In genomic region chr9:137449931-137450537, GRCh38 we compare ENCODE assay signal across 14 cellular contexts. TPM values are rescaled to one million over a fixed set of nuclear protein-coding genes. Genes with fewer than 3 reads are reported as not detected.
DNase-seq lines count a peak whose midpoint lies in the region; ATAC-seq and TF ChIP-seq lines count a peak whose summit lies in the region.
"Had no signal": no experiment of that assay in that cellular context is flagged by ENCODE, and none has a peak within 500 bp of the region (broad histone marks: within the 10 kb centered on the region; RNA-seq: fewer than 3 reads in every experiment).

No MANE protein-coding gene starts in this region.

- peaks cover 23% of the 10 kb centered on the region for H3K4me1 Mint-ChIP-seq in activated CD4-positive, alpha-beta memory T cell treated with anti-CD3 and anti-CD28 coated beads for 36 hours (ENCODE audit: low read depth)
- H3K4me1 Mint-ChIP-seq in activated CD4-positive, alpha-beta memory T cell treated with anti-CD3 and anti-CD28 coated beads, Interleukin-2, amount 10 ng/mL, durations not matched to agents 7 days and 5 days, result peaks cover 24% of the 10 kb centered on the region

- H3K4me1 ChIP-seq in DOHH2 (ENCODE audit: control insufficient read depth, low read length) (peaks cover 65% of the 10 kb centered on the region), osteoblast (ENCODE audit: insufficient read depth, low read length) (no peaks in the 10 kb centered on the region)

- POLR2A ChIA-PET in activated CD4-positive, alpha-beta memory T cell treated with anti-CD3 and anti-CD28 coated beads for 36 hours (lab: Charles Lee), result interaction anchor here (0.5 kb wide), 1 partner anchor 11 kb away, joined by 3 read pairs; no protein-coding TSS in a partner anchor
- POLR2A ChIA-PET in activated CD4-positive, alpha-beta memory T cell treated with anti-CD3 and anti-CD28 coated beads, Interleukin-2, amount 10 ng/mL, durations not matched to agents 7 days and 5 days (lab: Charles Lee), result no interaction called here

- H4K20me1 ChIP-seq in DOHH2 (ENCODE audit: control insufficient read depth, insufficient read depth, low read depth, low read length), result no peaks in the 10 kb centered on the region; the same call in 1 of the 2 replicates
- peaks cover 17% of the 10 kb centered on the region for H4K20me1 ChIP-seq in osteoblast (ENCODE audit: insufficient read depth, low read length)

- H3K79me2 ChIP-seq in DOHH2 (ENCODE audit: control insufficient read depth, low read length), result no peaks in the 10 kb centered on the region
- H3K79me2 ChIP-seq in osteoblast (ENCODE audit: insufficient read depth, low read length), result no peaks in the 10 kb centered on the region

- CTCF ChIA-PET in activated CD4-positive, alpha-beta memory T cell treated with anti-CD3 and anti-CD28 coated beads for 36 hours (lab: Charles Lee), result no interaction called here
- CTCF ChIA-PET in activated CD4-positive, alpha-beta memory T cell treated with anti-CD3 and anti-CD28 coated beads, Interleukin-2, amount 10 ng/mL, durations not matched to agents 7 days and 5 days (lab: Charles Lee), result no interaction called here

- no peaks in the 10 kb centered on the region for H3K9me2 ChIP-seq in DOHH2 (replicated peaks; ENCODE audit: control insufficient read depth, low read length)

- peaks cover 7% of the 10 kb centered on the region for H3K36me3 Mint-ChIP-seq in activated CD4-positive, alpha-beta memory T cell treated with anti-CD3 and anti-CD28 coated beads for 36 hours
- peaks cover 3% of the 10 kb centered on the region for H3K36me3 Mint-ChIP-seq in activated CD4-positive, alpha-beta memory T cell treated with anti-CD3 and anti-CD28 coated beads, Interleukin-2, amount 10 ng/mL, durations not matched to agents 7 days and 5 days (ENCODE audit: low read depth)
- H3K36me3 Mint-ChIP-seq: WTC11 had no signal

- peaks cover 42% of the 10 kb centered on the region for H3K36me3 ChIP-seq in DOHH2 (ENCODE audit: control insufficient read depth, low read length)
- peaks cover 15% of the 10 kb centered on the region for H3K36me3 ChIP-seq in osteoblast (ENCODE audit: insufficient read depth, low read length)
- H3K36me3 ChIP-seq: uterus had no signal

- TF ChIP-seq CTCF in DOHH2 (IDR thresholded peaks at IDR 0.05; ENCODE audit: low read depth, low read length, poor library complexity, severe bottlenecking) (no peak), osteoblast (IDR thresholded peaks at IDR 0.05; ENCODE audit: extremely low read depth, low read depth, low read length) (no peak)

- no peaks in the 10 kb centered on the region for H3K27me3 ChIP-seq in DOHH2 (ENCODE audit: control insufficient read depth, low read length)
- H3K27me3 ChIP-seq in osteoblast (ENCODE audit: insufficient read depth, low read length), result no peaks in the 10 kb centered on the region
- H3K27me3 ChIP-seq: uterus had no signal

- no peak overlapping the region for H3K27ac Mint-ChIP-seq in activated CD4-positive, alpha-beta memory T cell treated with anti-CD3 and anti-CD28 coated beads for 36 hours
- H3K27ac Mint-ChIP-seq in activated CD4-positive, alpha-beta memory T cell treated with anti-CD3 and anti-CD28 coated beads, Interleukin-2, amount 10 ng/mL, durations not matched to agents 7 days and 5 days, result no peak overlapping the region
- H3K27ac Mint-ChIP-seq: WTC11 had no signal

- intact Hi-C loops in activated CD4-positive, alpha-beta memory T cell treated with anti-CD3 and anti-CD28 coated beads for 36 hours (cut with micrococcal nuclease), result no loop called here

- H3K4me3 ChIP-seq in DOHH2 (ENCODE audit: low read length) (no peak overlapping the region), osteoblast (ENCODE audit: insufficient read depth, low read length) (no peak overlapping the region)
- H3K4me3 ChIP-seq: uterus had no signal

- no peaks in the 10 kb centered on the region for H3K9me3 Mint-ChIP-seq in activated CD4-positive, alpha-beta memory T cell treated with anti-CD3 and anti-CD28 coated beads for 36 hours
- H3K9me3 Mint-ChIP-seq in activated CD4-positive, alpha-beta memory T cell treated with anti-CD3 and anti-CD28 coated beads, Interleukin-2, amount 10 ng/mL, durations not matched to agents 7 days and 5 days, result no peaks in the 10 kb centered on the region
- H3K9me3 Mint-ChIP-seq: WTC11 had no signal

- H3K9me3 ChIP-seq in DOHH2 (ENCODE audit: control insufficient read depth, insufficient read depth, low read length), result no peaks in the 10 kb centered on the region
- H3K9me3 ChIP-seq in osteoblast (ENCODE audit: low read depth, low read length), result no peaks in the 10 kb centered on the region
- H3K9me3 ChIP-seq: uterus had no signal

- H2AFZ ChIP-seq in osteoblast (ENCODE audit: low read length), result no peak overlapping the region

- DNase-seq in activated CD4-positive, alpha-beta memory T cell treated with anti-CD3 and anti-CD28 coated beads for 36 hours, result peak; percentile 42
- no peak for DNase-seq in activated CD4-positive, alpha-beta memory T cell treated with anti-CD3 and anti-CD28 coated beads, Interleukin-2, amount 10 ng/mL, durations not matched to agents 7 days and 5 days
- DNase-seq in activated gamma-delta T cell treated with anti-CD3 and anti-CD28 coated beads, Interleukin-2, amount 50 U/mL, for 16 hours (ENCODE audit: low read depth), result peak; percentile 49
- DNase-seq in osteoblast (ENCODE audit: insufficient read length, low spot score, missing footprints) (peak; percentile 69), A172 (ENCODE audit: low spot score) (no peak), NCI-H226 (no peak)
- DNase-seq: dermis blood vessel endothelial cell, EL, NCI-H1417, NCI-H524 treated with DMSO at 0.1 percent for 48 hours, uterus had no signal

- ATAC-seq in GM21515 (IDR thresholded peaks at IDR 0.05; ENCODE audit: unreplicated experiment), result no peak
- ATAC-seq: WTC11 had no signal

- no peak overlapping the region for H3K4me2 ChIP-seq in DOHH2 (ENCODE audit: low read length)
- no peak overlapping the region for H3K4me2 ChIP-seq in osteoblast (ENCODE audit: insufficient read depth, low read length)

- H3K27me3 Mint-ChIP-seq in activated CD4-positive, alpha-beta memory T cell treated with anti-CD3 and anti-CD28 coated beads for 36 hours, result no peaks in the 10 kb centered on the region
- H3K27me3 Mint-ChIP-seq in activated CD4-positive, alpha-beta memory T cell treated with anti-CD3 and anti-CD28 coated beads, Interleukin-2, amount 10 ng/mL, durations not matched to agents 7 days and 5 days, result peaks cover 1% of the 10 kb centered on the region

- H3K27ac ChIP-seq in DOHH2 (ENCODE audit: low read depth, low read length) (peak overlapping the region; percentile 15; the same call in 1 of the 2 replicates), osteoblast (ENCODE audit: low read depth, low read length) (no peak overlapping the region)
- H3K27ac ChIP-seq: uterus had no signal

- H3K4me3 Mint-ChIP-seq in activated CD4-positive, alpha-beta memory T cell treated with anti-CD3 and anti-CD28 coated beads for 36 hours, result no peak overlapping the region
- H3K4me3 Mint-ChIP-seq in activated CD4-positive, alpha-beta memory T cell treated with anti-CD3 and anti-CD28 coated beads, Interleukin-2, amount 10 ng/mL, durations not matched to agents 7 days and 5 days, result no peak overlapping the region
- H3K4me3 Mint-ChIP-seq: WTC11 had no signal

- H3F3A ChIP-seq in DOHH2 (ENCODE audit: control insufficient read depth, insufficient read depth), result 0 out of 2 replicates have a peak, but pooled peaks cover 3% of the 10 kb centered on the region

RNA-seq across cellular contexts. Expression of gene ENTPD8, which starts 8.9 kb away (rescaled TPM):
- total RNA-seq in activated CD4-positive, alpha-beta memory T cell treated with anti-CD3 and anti-CD28 coated beads for 36 hours, result not detected
- total RNA-seq in activated CD4-positive, alpha-beta memory T cell treated with anti-CD3 and anti-CD28 coated beads, Interleukin-2, amount 10 ng/mL, durations not matched to agents 7 days and 5 days, result not detected
- not detected in 2 replicates for total RNA-seq in osteoblast
- total RNA-seq in A172 (2014; rRNA removed; shearing (Covaris generic)), result 0.83 and 0.98 TPM in 2 replicates

RNA-seq across cellular contexts. Expression of gene NSMF, which starts 9.1 kb away (rescaled TPM):
- 10 to 100 TPM; 29.9 to 31.6 TPM for total RNA-seq in activated CD4-positive, alpha-beta memory T cell treated with anti-CD3 and anti-CD28 coated beads for 36 hours
- total RNA-seq in activated CD4-positive, alpha-beta memory T cell treated with anti-CD3 and anti-CD28 coated beads, Interleukin-2, amount 10 ng/mL, durations not matched to agents 7 days and 5 days, result 10 to 100 TPM; 29.0 to 31.9 TPM
- total RNA-seq in osteoblast, result 19.2 and 22.4 TPM in 2 replicates
- 45.1 and 46.4 TPM in 2 replicates for total RNA-seq in A172 (2014; rRNA removed; shearing (Covaris generic))

RNA-seq across cellular contexts. Expression of gene NOXA1, which starts 26.8 kb away (rescaled TPM):
- 1 to 10 TPM; 1.1 TPM for total RNA-seq in activated CD4-positive, alpha-beta memory T cell treated with anti-CD3 and anti-CD28 coated beads for 36 hours
- total RNA-seq in activated CD4-positive, alpha-beta memory T cell treated with anti-CD3 and anti-CD28 coated beads, Interleukin-2, amount 10 ng/mL, durations not matched to agents 7 days and 5 days, result under 1 TPM; 0.50 to 0.73 TPM
- total RNA-seq in osteoblast, result 0.36 and 0.88 TPM in 2 replicates
- 1.7 and 3.3 TPM in 2 replicates for total RNA-seq in A172 (2014; rRNA removed; shearing (Covaris generic))

RNA-seq across cellular contexts. Expression of gene EXD3, which starts 27.1 kb away (rescaled TPM):
- total RNA-seq in activated CD4-positive, alpha-beta memory T cell treated with anti-CD3 and anti-CD28 coated beads for 36 hours, result 10 to 100 TPM; 13.5 to 13.6 TPM
- total RNA-seq in activated CD4-positive, alpha-beta memory T cell treated with anti-CD3 and anti-CD28 coated beads, Interleukin-2, amount 10 ng/mL, durations not matched to agents 7 days and 5 days, result 10 to 100 TPM; 17.9 to 18.1 TPM
- 7.6 and 10.0 TPM in 2 replicates for total RNA-seq in osteoblast
- total RNA-seq in A172 (2014; rRNA removed; shearing (Covaris generic)), result 3.4 and 9.9 TPM in 2 replicates

Comparison
In these comparisons a context has a peak if more than half of its experiments do, and no peak if none do; other contexts are left out.
1. DNase-seq: peak in activated CD4-positive, alpha-beta memory T cell treated with anti-CD3 and anti-CD28 coated beads for 36 hours (single experiment), activated gamma-delta T cell treated with anti-CD3 and anti-CD28 coated beads, Interleukin-2, amount 50 U/mL, for 16 hours (single experiment) and osteoblast (single experiment); none in activated CD4-positive, alpha-beta memory T cell treated with anti-CD3 and anti-CD28 coated beads, Interleukin-2, amount 10 ng/mL, durations not matched to agents 7 days and 5 days (single experiment), A172 (single experiment) and NCI-H226 (single experiment).